ENCODE assay signal across 8 cellular contexts in the genomic region with DNA sequence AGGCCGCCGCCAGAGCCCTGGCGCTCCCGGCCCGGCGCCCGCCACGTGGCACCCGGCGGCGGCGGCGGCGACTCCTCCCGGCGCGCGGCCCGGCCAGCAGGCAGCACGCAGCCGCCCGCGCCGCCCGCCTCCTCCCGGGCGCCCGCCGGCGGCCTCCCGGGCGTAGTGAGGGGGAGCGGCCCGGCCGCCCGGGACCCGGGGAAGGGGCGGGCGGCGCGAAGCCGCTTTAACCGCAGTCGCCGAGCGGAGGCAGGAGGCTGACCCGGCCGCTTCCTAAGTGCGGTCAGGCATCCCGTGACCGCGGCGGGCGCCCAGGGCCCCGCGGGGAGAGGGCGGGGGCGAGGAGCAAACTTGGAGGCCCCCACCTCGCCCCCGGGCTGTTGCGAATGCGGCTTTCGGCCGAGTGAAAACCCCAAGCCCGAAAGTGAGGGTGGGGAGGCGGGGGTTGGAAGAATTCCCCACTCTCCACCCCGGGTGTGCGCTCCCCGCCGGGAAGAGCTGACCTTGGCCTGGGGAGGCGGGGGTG. TPM values are rescaled to one million over a fixed set of nuclear protein-coding genes. Genes with fewer than 3 reads are reported as not detected.
DNase-seq lines count a peak whose midpoint lies in the region; ATAC-seq lines count a peak whose summit lies in the region.

No MANE protein-coding gene starts in this region.

- no peaks in the 10 kb centered on the region for H3K9me3 ChIP-seq in NT2/D1 (ENCODE audit: insufficient read depth, low read length)

- H3K4me1 ChIP-seq in NT2/D1 (ENCODE audit: insufficient read depth, insufficient read length): peaks cover 31% of the 10 kb centered on the region

- DNase-seq in NCI-H748 (lab: John Stamatoyannopoulos, UW; ENCODE audit: unreplicated experiment) (peak; percentile 72), NCI-H748 treated with DMSO at 0.1 percent for 48 hours (lab: John Stamatoyannopoulos, UW) (no peak), NT2/D1 (ENCODE audit: low read depth, low spot score) (no peak), germinal center (ENCODE audit: low spot score) (peak; percentile 53), nucleus accumbens (lab: John Stamatoyannopoulos, UW) (peak in 29 of 56 donors; percentile 45 to 87 (median 71)), HT-29 (ENCODE audit: low spot score) (no peak)
- DNase-seq in activated effector memory CD4-positive, alpha-beta T cell treated with anti-CD3 and anti-CD28 coated beads, Interleukin-2, amount 50 U/mL, for 16 hours: peak; percentile 82

- peaks cover 25% of the 10 kb centered on the region for H3K27me3 ChIP-seq in NT2/D1 (ENCODE audit: insufficient read depth, insufficient read length)

- H3K9ac ChIP-seq in NT2/D1 (ENCODE audit: insufficient read length, low read depth): peak overlapping the region; percentile 66

- peaks cover 23% of the 10 kb centered on the region for H3K36me3 ChIP-seq in NT2/D1 (ENCODE audit: insufficient read depth, insufficient read length, low read length)

- peak; percentile 3 for ATAC-seq in HG02938 (IDR thresholded peaks at IDR 0.05; ENCODE audit: unreplicated experiment)

- H3K4me3 ChIP-seq in NT2/D1 (ENCODE audit: insufficient read length, low read depth): peak overlapping the region; percentile 45

RNA-seq across cellular contexts. Expression of gene HES1, which starts 1.7 kb away (rescaled TPM):
- total RNA-seq in HT-29 (2014; rRNA removed; shearing (Covaris generic)): 543 and 595 TPM in 2 replicates

Comparison
In these comparisons a context has a peak if more than half of its experiments do, and no peak if none do; other contexts are left out.
1. DNase-seq: peak in NCI-H748 (single experiment), activated effector memory CD4-positive, alpha-beta T cell treated with anti-CD3 and anti-CD28 coated beads, Interleukin-2, amount 50 U/mL, for 16 hours (single experiment), germinal center (single experiment) and nucleus accumbens (29 of 56); none in NCI-H748 treated with DMSO at 0.1 percent for 48 hours (single experiment), NT2/D1 (single experiment) and HT-29 (single experiment).